In the genomic region with DNA sequence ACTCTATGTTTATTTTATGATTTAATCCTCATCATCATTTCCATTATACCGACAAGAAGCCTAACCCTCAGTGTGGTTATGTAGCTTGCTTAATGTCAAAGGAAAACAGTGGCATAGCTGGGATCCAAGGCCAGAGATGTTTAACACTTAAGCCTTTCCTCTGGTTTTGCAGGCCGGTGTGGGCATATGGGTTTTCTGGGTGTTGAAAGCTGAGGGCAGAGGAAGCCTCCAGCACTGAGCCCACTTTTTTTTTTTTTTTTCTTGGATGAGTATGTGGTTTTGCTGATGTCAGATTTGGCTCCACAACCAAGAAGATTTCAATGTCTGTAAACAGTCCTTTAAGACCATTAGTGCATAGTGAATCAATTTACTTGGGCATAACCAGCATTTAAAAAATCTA, we compare ENCODE assay signal across 29 cellular contexts. TPM values are rescaled to one million over a fixed set of nuclear protein-coding genes. Genes with fewer than 3 reads are reported as not detected.
A peak's percentile ranks its signal among the peaks of the same experiment; 100 is the strongest.
DNase-seq lines count a peak whose midpoint lies in the region; ATAC-seq and TF ChIP-seq lines count a peak whose summit lies in the region.
"Had no signal": no experiment of that assay in that cellular context is flagged by ENCODE, and none has a peak within 500 bp of the region (broad histone marks: within the 10 kb centered on the region; RNA-seq: fewer than 3 reads in every experiment).

No MANE protein-coding gene starts in this region.

- H3K4me2 ChIP-seq in IMR-90 (ENCODE audit: low read depth, low read length) = 0 out of 2 replicates have a peak overlapping the region, but pooled peaks have one; percentile 1

- no peak overlapping the region for H3K4me3 ChIP-seq in AG04450 (ENCODE audit: low read depth, low read length)
- no peak overlapping the region for H3K4me3 ChIP-seq in IMR-90 (ENCODE audit: insufficient read depth, low read depth, low read length)
- no peak overlapping the region for H3K4me3 ChIP-seq in esophagus squamous epithelium
- no peak overlapping the region for H3K4me3 ChIP-seq in left lung
- H3K4me3 ChIP-seq: left ventricle myocardium inferior, thoracic aorta, vagina had no signal

- TF ChIP-seq POLR2A in IMR-90 (IDR thresholded peaks at IDR 0.05; ENCODE audit: low read depth, low read length) (no peak), esophagus squamous epithelium (IDR thresholded peaks at IDR 0.05) (no peak), erythroblast (IDR thresholded peaks at IDR 0.05; ENCODE audit: low read length) (no peak)

- peaks cover 24% of the 10 kb centered on the region for H3K4me1 ChIP-seq in IMR-90 (ENCODE audit: control insufficient read depth, insufficient read depth, low read length)
- H3K4me1 ChIP-seq in esophagus squamous epithelium = peaks cover 0 to 19% (median 12%) of the 10 kb centered on the region in 3 donors
- H3K4me1 ChIP-seq in left lung = peaks cover 0 to 30% of the 10 kb centered on the region in 2 donors
- H3K4me1 ChIP-seq: BE2C had no signal

- DNase-seq in AG04450 (ENCODE audit: low read depth, low spot score) (peak; percentile 61), IMR-90 (peak; percentile 87), esophagus squamous epithelium (lab: John Stamatoyannopoulos, UW) (no peak), left lung (no peak), erythroblast (lab: John Stamatoyannopoulos, UW) (no peak), OCI-M2 (lab: John Stamatoyannopoulos, UW; ENCODE audit: unreplicated experiment) (no peak), KG1 (lab: John Stamatoyannopoulos, UW) (no peak), NCI-H1092 (lab: John Stamatoyannopoulos, UW) (no peak)
- DNase-seq: activated CD4-positive, alpha-beta T cell treated with anti-CD3 and anti-CD28 coated beads, Interleukin-2, amount 50 U/mL, for 48 hours; aorta; BE2C; DMS153; HFFc6; hypothalamus; left ventricle myocardium inferior; MV-4-11; naive B cell; NCI-H146; NCI-H2107; stimulated activated naive CD8-positive, alpha-beta T cell treated with anti-CD3 and anti-CD28 coated beads, Interleukin-15, Interleukin-2, amounts not matched to agents 100 U/mL and 50 U/mL, for 24 hours; T-helper 17 cell had no signal

- H3K18ac ChIP-seq in IMR-90 (ENCODE audit: low read depth, low read length) = peak overlapping the region; percentile 86

- H3K9ac ChIP-seq in IMR-90 (ENCODE audit: low read depth, low read length) = peak overlapping the region; percentile 52

- H4K8ac ChIP-seq in IMR-90 (ENCODE audit: low read depth in 2 of 2, low read length in 2 of 2) = peak overlapping the region; percentile 73 to 77

- intact Hi-C loops in IMR-90 (cut with micrococcal nuclease) = loop anchor here (2.0 to 10.0 kb wide), 3 partner anchors 113 to 231 kb away; no protein-coding TSS in a partner anchor
- intact Hi-C loops in esophagus squamous epithelium (cut with DNase I) = no loop called here
- intact Hi-C loops in left lung (cut with DNase I) = no loop called here

- H3K9me3 ChIP-seq in AG04450 (ENCODE audit: control insufficient read depth, insufficient read depth, low read length) (no peaks in the 10 kb centered on the region), IMR-90 (ENCODE audit: control insufficient read depth, insufficient read depth, low read length) (no peaks in the 10 kb centered on the region), esophagus squamous epithelium (no peaks in the 10 kb centered on the region), left lung (no peaks in the 10 kb centered on the region)
- H3K9me3 ChIP-seq: BE2C, left ventricle myocardium inferior, thoracic aorta, vagina had no signal

- H2AK9ac ChIP-seq in IMR-90 (replicated peaks; ENCODE audit: low read depth, low read length, poor library complexity) = no peak overlapping the region

- ATAC-seq in IMR-90 (ENCODE audit: low read depth) (peak; percentile 12), left lung (peak; percentile 15)
- ATAC-seq: activated CD4-positive, CD25-positive, alpha-beta regulatory T cell treated with anti-CD3 and anti-CD28 coated beads, Interleukin-2, amount 50 U/mL, for 24 hours; SK-N-SH treated with all-trans-retinoic acid at 6 μM for 48 hours; stimulated activated naive CD8-positive, alpha-beta T cell treated with anti-CD3 and anti-CD28 coated beads, Interleukin-15, Interleukin-2, amounts not matched to agents 100 U/mL and 50 U/mL, for 24 hours; T-helper 17 cell had no signal

- no peak for TF ChIP-seq RAD21 in IMR-90 (IDR thresholded peaks at IDR 0.05; ENCODE audit: low read length)

- H3K9me1 ChIP-seq in IMR-90 (ENCODE audit: insufficient read depth, low read length) = peaks cover 17% of the 10 kb centered on the region

- H4K5ac ChIP-seq in IMR-90 (ENCODE audit: low read depth, low read length) = peak overlapping the region; percentile 57; the same call in 1 of the 2 replicates

- peak overlapping the region; percentile 99 for H2BK120ac ChIP-seq in IMR-90 (ENCODE audit: low read depth, low read length)

- POLR2A ChIA-PET in AG04450 (lab: Yijun Ruan, JAX) = interaction anchor here (0.7 to 2.1 kb wide), 2 partner anchors 9 to 41 kb away, joined by 3 to 6 read pairs; partner anchors contain the start of gene LHCGR
- POLR2A ChIA-PET in IMR-90 (lab: Charles Lee; ENCODE audit: unreplicated experiment) = no interaction called here

- in situ Hi-C loops in IMR-90 (cut with MboI; ENCODE audit: low sequenced_read_pairs) = loop anchor here (10.0 kb wide), 1 partner anchor 141 kb away; no protein-coding TSS in a partner anchor

- H2BK15ac ChIP-seq in IMR-90 (ENCODE audit: low read depth, low read length) = peak overlapping the region; percentile 13; the same call in 2 of the 3 replicates

- peak overlapping the region; percentile 97 for H2BK5ac ChIP-seq in IMR-90 (ENCODE audit: low read depth, low read length, poor library complexity, severe bottlenecking)

- H2AK5ac ChIP-seq in IMR-90 (ENCODE audit: low read depth, low read length) = peak overlapping the region; percentile 23

- peak overlapping the region; percentile 81 for H4K91ac ChIP-seq in IMR-90 (ENCODE audit: insufficient read depth, low read depth, low read length)

- peak overlapping the region; percentile 84 for H2BK20ac ChIP-seq in IMR-90 (ENCODE audit: low read depth, low read length)

- no TSS peak for BruUV-seq in IMR-90 (replicated peaks; lab: Mats Ljungman, UMichigan)

- H4K20me1 ChIP-seq in IMR-90 (ENCODE audit: insufficient read depth, low read length) = no peaks in the 10 kb centered on the region

- no CpG with 5 or more reads among the region's 2 CpGs for WGBS in IMR-90 (ENCODE audit: extremely low coverage in 2 of 2, insufficient read length in 1 of 2), 2 experiments
- WGBS in esophagus squamous epithelium, 2 donors = 43% methylated on average over 2 of the region's 2 CpGs

- H3K79me1 ChIP-seq in IMR-90 (ENCODE audit: low read depth in 1 of 2, low read length in 2 of 2) = no peaks in the 10 kb centered on the region

- H3K23ac ChIP-seq in IMR-90 (ENCODE audit: low read depth, low read length) = peak overlapping the region; percentile 16; the same call in 1 of the 2 replicates

- peak overlapping the region; percentile 82 for H3K27ac ChIP-seq in AG04450 (ENCODE audit: low read depth, low read length)
- peak overlapping the region; percentile 93 for H3K27ac ChIP-seq in IMR-90 (ENCODE audit: insufficient read depth, low read length)
- H3K27ac ChIP-seq in esophagus squamous epithelium = peak overlapping the region in 3 of 4 donors; percentile 31 to 82 (median 68)
- H3K27ac ChIP-seq in left lung = no peak overlapping the region
- H3K27ac ChIP-seq: left ventricle myocardium inferior, thoracic aorta, vagina had no signal

- CTCF ChIA-PET in AG04450 (lab: Charles Lee) = no interaction called here
- CTCF ChIA-PET in IMR-90 (lab: Yijun Ruan, JAX) = interaction anchor here (0.6 to 0.9 kb wide), 3 partner anchors 64 to 230 kb away, joined by 3 to 4 read pairs (median 4); no protein-coding TSS in a partner anchor

- peak overlapping the region; percentile 68 for H3K4ac ChIP-seq in IMR-90 (ENCODE audit: low read depth, low read length)

- H2AFZ ChIP-seq in IMR-90 (replicated peaks; ENCODE audit: low read length, poor library complexity) = no peak overlapping the region

- TF ChIP-seq CTCF in AG04450 (IDR thresholded peaks at IDR 0.05; ENCODE audit: low read depth, low read length) (no peak), IMR-90 (conservative IDR thresholded peaks at IDR 0.05; ENCODE audit: low read depth, low read length) (no peak), esophagus squamous epithelium (IDR thresholded peaks at IDR 0.05) (no peak), left lung (IDR thresholded peaks at IDR 0.05) (no peak)

- H3K14ac ChIP-seq in IMR-90 (replicated peaks; ENCODE audit: low read depth, low read length) = peak overlapping the region; percentile 53

- H3K36me3 ChIP-seq in IMR-90 (ENCODE audit: control insufficient read depth, insufficient read depth, low read length) = no peaks in the 10 kb centered on the region
- H3K36me3 ChIP-seq in esophagus squamous epithelium = no peaks in the 10 kb centered on the region
- H3K36me3 ChIP-seq in left lung = no peaks in the 10 kb centered on the region
- H3K36me3 ChIP-seq: BE2C, left ventricle myocardium inferior, thoracic aorta, vagina had no signal

- H3K56ac ChIP-seq in IMR-90 (ENCODE audit: extremely low read depth, insufficient read depth, low read length) = 0 out of 2 replicates have a peak overlapping the region, but pooled peaks have one; percentile 2

- dilution Hi-C loops in IMR-90 (cut with HindIII; ENCODE audit: low sequenced_read_pairs, unreplicated experiment) = no loop called here

- no peaks in the 10 kb centered on the region for H3K27me3 ChIP-seq in AG04450 (ENCODE audit: control insufficient read depth, insufficient read depth, low read length)
- no peaks in the 10 kb centered on the region for H3K27me3 ChIP-seq in IMR-90 (ENCODE audit: control insufficient read depth, insufficient read depth, low read length)
- no peaks in the 10 kb centered on the region for H3K27me3 ChIP-seq in esophagus squamous epithelium
- no peaks in the 10 kb centered on the region for H3K27me3 ChIP-seq in left lung
- H3K27me3 ChIP-seq: BE2C, vagina had no signal

TF ChIP-seq in IMR-90, 13 proteins besides CTCF, POLR2A, EP300 and RAD21:
- TF ChIP-seq CEBPB (IDR thresholded peaks at IDR 0.05; ENCODE audit: low read depth, low read length) (no peak), MAZ (IDR thresholded peaks at IDR 0.05; ENCODE audit: borderline replicate concordance, low read depth, low read length) (no peak), MAFK (IDR thresholded peaks at IDR 0.05; ENCODE audit: low read depth, low read length) (0 out of 2 replicates have a peak, but pooled peaks have one; percentile 13)

RNA-seq across cellular contexts. Expression of gene LHCGR, which starts 41.3 kb away (rescaled TPM):
- 3.4 and 3.8 TPM in 2 replicates for polyA plus RNA-seq in AG04450 (2011; rRNA removed)
- polyA minus RNA-seq in AG04450 (2011; rRNA and poly(A)+ RNA removed) = 4.4 and 5.1 TPM in 2 replicates
- under 0.01 and 0.18 TPM in 2 replicates for total RNA-seq in IMR-90 (2012; rRNA removed)
- 0.03 and 0.10 TPM in 2 replicates for polyA plus RNA-seq in IMR-90 (2012; rRNA removed)
- polyA plus RNA-seq in IMR-90 (2012; cell fraction: cytosol; rRNA removed) = 0.01 TPM in 1 of 2 replicates, not detected in the other
- 0.45 and 0.62 TPM in 2 replicates for polyA plus RNA-seq in IMR-90 (2012; cell fraction: nucleus; rRNA removed; ENCODE audit: low replicate concordance)
- total RNA-seq in esophagus squamous epithelium = under 1 TPM in 2 of 4 donors, not detected in 2; 0.22 to 0.76 TPM
- under 1 TPM in 1 of 2 donors, not detected in 1; 0.13 TPM for total RNA-seq in left lung
- total RNA-seq: activated T-helper 2 cell treated with anti-CD3 and anti-CD28 coated beads, Interferon-gamma antibody, Interleukin-2, Interleukin-4, amounts not matched to agents 10 μg/mL and 5 μg/mL and 100 μg/mL, durations not matched to agents 14 hours and 24 hours and 36 hours; endothelial cell of umbilical vein; HFFc6; OCI-LY7; progenitor cell of endocrine pancreas; T-helper 17 cell; thoracic aorta; vagina had no signal
- polyA plus RNA-seq: aorta, endothelial cell of umbilical vein had no signal

Comparison
In these comparisons a context has a peak if more than half of its experiments do, and no peak if none do; other contexts are left out.
1. DNase-seq: peak in AG04450 (single experiment) and IMR-90 (single experiment); none in esophagus squamous epithelium (single experiment), left lung (0 of 2), erythroblast (0 of 2), OCI-M2 (single experiment), KG1 (single experiment) and NCI-H1092 (single experiment).
2. H3K27ac ChIP-seq: peak in AG04450 (single experiment), IMR-90 (single experiment) and esophagus squamous epithelium (3 of 4); none in left lung (0 of 2).